17 cellular contexts compared by ENCODE assay signal in the genomic region with DNA sequence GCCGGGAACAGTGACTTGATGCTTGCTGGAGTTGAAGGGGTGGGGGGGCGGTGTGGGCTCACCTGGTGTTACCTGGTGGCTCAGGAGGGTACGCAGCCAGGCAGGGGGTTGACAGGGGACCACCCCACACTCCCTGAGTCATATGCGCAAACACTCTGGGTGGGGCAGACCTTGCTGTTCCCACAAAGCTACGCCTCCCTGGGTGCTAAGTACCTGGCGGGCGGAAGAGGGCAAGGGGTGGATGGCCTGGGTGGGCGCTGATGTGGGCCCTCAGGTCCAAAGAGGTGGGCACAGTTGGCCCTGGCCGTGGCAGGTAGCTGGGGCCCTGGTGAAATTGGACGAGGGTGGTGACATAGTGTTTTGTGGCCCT. TPM values are rescaled to one million over a fixed set of nuclear protein-coding genes. Genes with fewer than 3 reads are reported as not detected.
DNase-seq lines count a peak whose midpoint lies in the region; TF ChIP-seq lines count a peak whose summit lies in the region.
"Had no signal": no experiment of that assay in that cellular context is flagged by ENCODE, and none has a peak within 500 bp of the region (broad histone marks: within the 10 kb centered on the region; RNA-seq: fewer than 3 reads in every experiment).

No MANE protein-coding gene starts in this region.

- H3K4me1 Mint-ChIP-seq in activated CD4-positive, alpha-beta memory T cell treated with anti-CD3 and anti-CD28 coated beads for 36 hours (ENCODE audit: low read depth), result peaks cover 10% of the 10 kb centered on the region

- no peak overlapping the region for H3K4me3 Mint-ChIP-seq in activated CD4-positive, alpha-beta memory T cell treated with anti-CD3 and anti-CD28 coated beads for 36 hours
- H3K4me3 Mint-ChIP-seq: activated CD4-positive, alpha-beta T cell treated with anti-CD3 and anti-CD28 coated beads, Interleukin-2, amount 10 ng/mL, durations not matched to agents 24 days and 14 days; activated naive CD8-positive, alpha-beta T cell treated with anti-CD3 and anti-CD28 coated beads, Interleukin-2, amount 50 U/mL, for 24 hours had no signal

- H3K27ac Mint-ChIP-seq in activated CD4-positive, alpha-beta memory T cell treated with anti-CD3 and anti-CD28 coated beads for 36 hours, result no peak overlapping the region
- H3K27ac Mint-ChIP-seq: activated CD4-positive, alpha-beta T cell treated with anti-CD3 and anti-CD28 coated beads, Interleukin-2, amount 10 ng/mL, durations not matched to agents 24 days and 14 days; activated naive CD8-positive, alpha-beta T cell treated with anti-CD3 and anti-CD28 coated beads, Interleukin-2, amount 50 U/mL, for 24 hours had no signal

- peak overlapping the region in 6 of 11 experiments; percentile 12 to 73 (median 63); a peak in 10 of 22 replicates for H3K9ac ChIP-seq in BLaER1 treated with 17β-estradiol and CSF1 and Interleukin-3, amounts not matched to agents 10 nM and 100 nM
- no peak overlapping the region for H3K9ac ChIP-seq in skeletal muscle satellite cell (ENCODE audit: low read depth, low read length)

- H3K4me1 ChIP-seq in BLaER1 treated with 17β-estradiol and CSF1 and Interleukin-3, amounts not matched to agents 10 nM and 100 nM, result peaks cover 43 to 83% (median 80%) of the 10 kb centered on the region in 10 experiments
- peaks cover 39% of the 10 kb centered on the region for H3K4me1 ChIP-seq in skeletal muscle satellite cell (ENCODE audit: control insufficient read depth, insufficient read depth, low read length)
- H3K4me1 ChIP-seq: pancreas had no signal

- POLR2A ChIA-PET in RWPE1 (lab: Yijun Ruan, JAX; ENCODE audit: low non-redundant PET), result no interaction called here
- POLR2A ChIA-PET in activated CD4-positive, alpha-beta memory T cell treated with anti-CD3 and anti-CD28 coated beads for 36 hours (lab: Charles Lee), result interaction anchor here (1.6 to 3.6 kb wide), 2 partner anchors 10 to 11 kb away, joined by 8 to 18 read pairs; no protein-coding TSS in a partner anchor

- H3K9me3 Mint-ChIP-seq in activated CD4-positive, alpha-beta memory T cell treated with anti-CD3 and anti-CD28 coated beads for 36 hours, result no peaks in the 10 kb centered on the region
- H3K9me3 Mint-ChIP-seq: activated CD4-positive, alpha-beta T cell treated with anti-CD3 and anti-CD28 coated beads, Interleukin-2, amount 10 ng/mL, durations not matched to agents 24 days and 14 days; activated naive CD8-positive, alpha-beta T cell treated with anti-CD3 and anti-CD28 coated beads, Interleukin-2, amount 50 U/mL, for 24 hours had no signal

- TF ChIP-seq CTCF in RWPE1 (conservative IDR thresholded peaks at IDR 0.05; ENCODE audit: low read depth), result no peak
- no peak for TF ChIP-seq CTCF in coronary artery (IDR thresholded peaks at IDR 0.05)

- peak overlapping the region; percentile 66 to 98 (median 91) for H3K4me2 ChIP-seq in BLaER1 treated with 17β-estradiol and CSF1 and Interleukin-3, amounts not matched to agents 10 nM and 100 nM
- peak overlapping the region; percentile 44 for H3K4me2 ChIP-seq in skeletal muscle satellite cell (ENCODE audit: low read length)

- intact Hi-C loops in activated CD4-positive, alpha-beta memory T cell treated with anti-CD3 and anti-CD28 coated beads for 36 hours (cut with micrococcal nuclease), result no loop called here

- peaks cover 0 to 17% (median 0%) of the 10 kb centered on the region in 11 experiments; a peak in 5 of 22 replicates for H3K36me3 ChIP-seq in BLaER1 treated with 17β-estradiol and CSF1 and Interleukin-3, amounts not matched to agents 10 nM and 100 nM
- H3K36me3 ChIP-seq in skeletal muscle satellite cell (ENCODE audit: insufficient read depth, low read length), result peaks cover 70% of the 10 kb centered on the region
- H3K36me3 ChIP-seq: pancreas had no signal

- peak overlapping the region in 6 of 10 experiments; percentile 4 to 52 (median 28); a peak in 8 of 20 replicates for H3K4me3 ChIP-seq in BLaER1 treated with 17β-estradiol and CSF1 and Interleukin-3, amounts not matched to agents 10 nM and 100 nM
- no peak overlapping the region for H3K4me3 ChIP-seq in coronary artery
- H3K4me3 ChIP-seq in skeletal muscle satellite cell (ENCODE audit: low read length), result no peak overlapping the region
- H3K4me3 ChIP-seq: lung, pancreas had no signal

- peak overlapping the region in 6 of 11 experiments; percentile 9 to 70 (median 64); a peak in 7 of 22 replicates for H3K27ac ChIP-seq in BLaER1 treated with 17β-estradiol and CSF1 and Interleukin-3, amounts not matched to agents 10 nM and 100 nM
- H3K27ac ChIP-seq in RWPE1, result peak overlapping the region; percentile 90
- peak overlapping the region; percentile 20 to 47 for H3K27ac ChIP-seq in coronary artery

- DNase-seq in RWPE1 (ENCODE audit: low spot score) (no peak), coronary artery (ENCODE audit: low spot score) (no peak), NCI-H146 (lab: John Stamatoyannopoulos, UW) (no peak)
- no peak for DNase-seq in activated effector memory CD4-positive, alpha-beta T cell treated with anti-CD3 and anti-CD28 coated beads, Interleukin-2, amount 50 U/mL, for 16 hours
- no peak for DNase-seq in activated CD4-positive, alpha-beta memory T cell treated with anti-CD3 and anti-CD28 coated beads for 36 hours
- DNase-seq: activated CD4-positive, alpha-beta T cell treated with anti-CD3 and anti-CD28 coated beads, Interleukin-2, amount 10 ng/mL, durations not matched to agents 24 days and 14 days; activated CD8-positive, alpha-beta memory T cell treated with anti-CD3 and anti-CD28 coated beads, Interleukin-2, amount 50 U/mL, for 4 hours; activated naive CD8-positive, alpha-beta T cell treated with anti-CD3 and anti-CD28 coated beads, Interleukin-2, amount 50 U/mL, for 24 hours; erythroblast; foreskin melanocyte; islet precursor cell; MM.1S; pancreas; Right ventricle myocardium superior had no signal

- peaks cover 12 to 92% (median 80%) of the 10 kb centered on the region in 11 experiments; a peak in 21 of 22 replicates for H4K20me1 ChIP-seq in BLaER1 treated with 17β-estradiol and CSF1 and Interleukin-3, amounts not matched to agents 10 nM and 100 nM

- no peaks in the 10 kb centered on the region for H3K9me3 ChIP-seq in BLaER1 treated with 17β-estradiol and CSF1 and Interleukin-3, amounts not matched to agents 10 nM and 100 nM (replicated peaks in 1 of 11)
- H3K9me3 ChIP-seq in skeletal muscle satellite cell (replicated peaks; ENCODE audit: low read length), result no peaks in the 10 kb centered on the region
- H3K9me3 ChIP-seq: pancreas had no signal

- H3K27me3 ChIP-seq in BLaER1 treated with 17β-estradiol and CSF1 and Interleukin-3, amounts not matched to agents 10 nM and 100 nM, result peaks cover 0 to 86% (median 10%) of the 10 kb centered on the region in 11 experiments; a peak in 14 of 22 replicates
- no peaks in the 10 kb centered on the region for H3K27me3 ChIP-seq in skeletal muscle satellite cell (ENCODE audit: control insufficient read depth, insufficient read depth, low read length)
- H3K27me3 ChIP-seq: pancreas had no signal

- CTCF ChIA-PET in RWPE1 (lab: Yijun Ruan, JAX), result interaction anchor here (0.8 to 1.2 kb wide), 6 partner anchors 10 to 99 kb away, joined by 3 to 5 read pairs (median 4); no protein-coding TSS in a partner anchor
- CTCF ChIA-PET in activated CD4-positive, alpha-beta memory T cell treated with anti-CD3 and anti-CD28 coated beads for 36 hours (lab: Charles Lee), result interaction anchor here (0.6 to 1.5 kb wide), 3 partner anchors 20 to 99 kb away, joined by 3 to 7 read pairs (median 6); no protein-coding TSS in a partner anchor

- peaks cover 12% of the 10 kb centered on the region for H3K36me3 Mint-ChIP-seq in activated CD4-positive, alpha-beta memory T cell treated with anti-CD3 and anti-CD28 coated beads for 36 hours

- no peaks in the 10 kb centered on the region for H3K27me3 Mint-ChIP-seq in activated CD4-positive, alpha-beta memory T cell treated with anti-CD3 and anti-CD28 coated beads for 36 hours
- H3K27me3 Mint-ChIP-seq: activated CD4-positive, alpha-beta T cell treated with anti-CD3 and anti-CD28 coated beads, Interleukin-2, amount 10 ng/mL, durations not matched to agents 24 days and 14 days; activated naive CD8-positive, alpha-beta T cell treated with anti-CD3 and anti-CD28 coated beads, Interleukin-2, amount 50 U/mL, for 24 hours had no signal

RNA-seq across cellular contexts. Expression of a gene that starts 13.9 kb away (rescaled TPM):
- 60.1 and 67.1 TPM in 2 replicates for total RNA-seq in skeletal muscle satellite cell (2012; rRNA removed)
- total RNA-seq in activated CD4-positive, alpha-beta memory T cell treated with anti-CD3 and anti-CD28 coated beads for 36 hours, result 10 to 100 TPM; 31.8 to 39.2 TPM

RNA-seq across cellular contexts. Expression of a gene that starts 22.1 kb away (rescaled TPM):
- total RNA-seq in skeletal muscle satellite cell (2012; rRNA removed), result 51.0 and 53.7 TPM in 2 replicates
- 10 to 100 TPM; 92.0 to 94.0 TPM for total RNA-seq in activated CD4-positive, alpha-beta memory T cell treated with anti-CD3 and anti-CD28 coated beads for 36 hours

RNA-seq across cellular contexts. Expression of a gene that starts 22.3 kb away (rescaled TPM):
- total RNA-seq in skeletal muscle satellite cell (2012; rRNA removed), result 2.6 and 3.3 TPM in 2 replicates
- total RNA-seq in activated CD4-positive, alpha-beta memory T cell treated with anti-CD3 and anti-CD28 coated beads for 36 hours, result 1 to 10 TPM; 6.1 to 6.3 TPM

RNA-seq across cellular contexts. Expression of a gene that starts 33.1 kb away (rescaled TPM):
- 21.5 and 28.2 TPM in 2 replicates for total RNA-seq in skeletal muscle satellite cell (2012; rRNA removed)
- 10 to 100 TPM; 14.7 to 16.8 TPM for total RNA-seq in activated CD4-positive, alpha-beta memory T cell treated with anti-CD3 and anti-CD28 coated beads for 36 hours

RNA-seq across cellular contexts. Expression of a gene that starts 37.9 kb away (rescaled TPM):
- total RNA-seq in skeletal muscle satellite cell (2012; rRNA removed), result 3.0 and 4.8 TPM in 2 replicates
- total RNA-seq in activated CD4-positive, alpha-beta memory T cell treated with anti-CD3 and anti-CD28 coated beads for 36 hours, result under 1 TPM; 0.22 to 0.26 TPM

Comparison
In these comparisons a context has a peak if more than half of its experiments do, and no peak if none do; other contexts are left out.
1. H3K27ac ChIP-seq: peak in every context shown above with its lines; median percentile 90 in RWPE1; 64 in BLaER1 treated with 17β-estradiol and CSF1 and Interleukin-3, amounts not matched to agents 10 nM and 100 nM; 34 in coronary artery.
2. H3K4me3 ChIP-seq: peak in BLaER1 treated with 17β-estradiol and CSF1 and Interleukin-3, amounts not matched to agents 10 nM and 100 nM (6 of 10); none in coronary artery (single experiment) and skeletal muscle satellite cell (single experiment).